24 cellular contexts compared by ENCODE assay signal in the genomic region with DNA sequence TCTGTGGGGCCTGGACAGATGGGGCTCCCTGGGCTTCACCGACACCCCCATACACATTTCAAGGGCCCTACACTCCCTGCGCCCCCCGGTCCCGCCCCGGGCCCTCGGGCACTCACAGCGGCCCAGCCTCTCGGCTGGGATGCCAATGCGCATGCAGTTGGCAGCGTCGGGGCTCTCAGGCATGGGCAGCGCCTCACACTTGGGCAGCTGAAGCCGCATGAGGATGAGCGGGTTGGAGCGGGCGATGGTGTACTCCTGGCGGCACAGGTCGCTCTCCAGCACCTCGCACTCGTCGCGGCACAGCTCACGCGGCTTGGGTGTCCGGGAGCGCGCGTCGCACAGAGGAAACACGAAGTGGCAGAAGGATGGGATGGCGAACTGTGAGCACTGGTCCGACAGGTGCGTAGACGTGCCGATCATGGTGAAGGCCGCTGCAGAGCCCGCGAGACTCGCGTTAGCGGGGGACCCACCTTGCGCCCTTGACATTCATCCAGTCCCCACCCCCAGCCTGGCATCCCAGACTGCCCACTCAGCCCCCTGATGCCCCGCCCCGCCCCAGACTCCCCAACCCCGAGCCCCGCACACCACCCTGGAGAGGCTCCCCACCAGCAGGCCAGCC.
DNase-seq lines count a peak whose midpoint lies in the region; ATAC-seq, FAIRE-seq and TF ChIP-seq lines count a peak whose summit lies in the region.
"Had no signal": no experiment of that assay in that cellular context is flagged by ENCODE, and none has a peak within 500 bp of the region (broad histone marks: within the 10 kb centered on the region; RNA-seq: fewer than 3 reads in every experiment).

No MANE protein-coding gene starts in this region.

- H3K27ac ChIP-seq in H1 (ENCODE audit: low read depth, low read length) (no peak overlapping the region), endodermal cell (ENCODE audit: low read depth, low read length) (no peak overlapping the region), esophagus muscularis mucosa (replicated peaks in 1 of 4) (no peak overlapping the region)
- H3K27ac ChIP-seq: A549, BLaER1, C4-2B had no signal

- no peak overlapping the region for H2BK5ac ChIP-seq in H1 (ENCODE audit: low read depth, low read length)

- no peaks in the 10 kb centered on the region for H3K79me2 ChIP-seq in H1 (ENCODE audit: control insufficient read depth in 1 of 2, insufficient read depth in 2 of 2, low read length in 2 of 2)

- H3K27me3 Mint-ChIP-seq in stimulated activated naive CD8-positive, alpha-beta T cell treated with anti-CD3 and anti-CD28 coated beads, Interleukin-15, amount 100 ng/mL, for 72 hours, result peaks cover 21% of the 10 kb centered on the region
- peaks cover 29% of the 10 kb centered on the region for H3K27me3 Mint-ChIP-seq in stimulated activated memory B cell treated with anti-CD40 and anti-IgM and Interleukin-4, amounts not matched to agents 10 μg/mL and 1 μg/mL and 100 μg/mL, for 72 hours
- H3K27me3 Mint-ChIP-seq in endodermal cell (ENCODE audit: insufficient read depth), result no peaks in the 10 kb centered on the region

- H3K9me3 ChIP-seq in H1 (ENCODE audit: insufficient read depth in 2 of 2, low read depth in 1 of 2, low read length in 1 of 2) (no peaks in the 10 kb centered on the region), endodermal cell (ENCODE audit: control insufficient read depth, low read length) (no peaks in the 10 kb centered on the region), esophagus muscularis mucosa (no peaks in the 10 kb centered on the region)
- H3K9me3 ChIP-seq: A549, BLaER1, Caco-2, HAP-1 had no signal

- no peak overlapping the region for H3K4me3 ChIP-seq in H1 (ENCODE audit: extremely low read depth in 1 of 4, insufficient read depth in 2 of 4, low read depth in 3 of 4, low read length in 4 of 4)
- H3K4me3 ChIP-seq in endodermal cell (ENCODE audit: low read length), result no peak overlapping the region
- H3K4me3 ChIP-seq in esophagus muscularis mucosa, result no peak overlapping the region
- H3K4me3 ChIP-seq: A549, BLaER1, GM23338, HAP-1 had no signal

- H4K8ac ChIP-seq in H1 (ENCODE audit: extremely low read depth, insufficient read depth, low read length), result peak overlapping the region; percentile 74

- H3K4me1 ChIP-seq in H1 (replicated peaks in 1 of 4; ENCODE audit: control insufficient read depth in 3 of 4, insufficient read depth in 4 of 4, low read length in 3 of 4) (no peaks in the 10 kb centered on the region; a peak in 1 of 7 replicates), endodermal cell (ENCODE audit: control insufficient read depth, insufficient read depth, low read length) (no peaks in the 10 kb centered on the region), esophagus muscularis mucosa (peaks cover 8 to 28% (median 25%) of the 10 kb centered on the region in 4 donors)
- H3K4me1 ChIP-seq: A549, BLaER1, Caco-2 had no signal

- no peak overlapping the region for H3K18ac ChIP-seq in H1 (ENCODE audit: extremely low read depth, low read length)

- no peak overlapping the region for H2BK15ac ChIP-seq in H1 (ENCODE audit: low read length)

- ATAC-seq in stimulated activated naive CD8-positive, alpha-beta T cell treated with anti-CD3 and anti-CD28 coated beads, Interleukin-15, amount 100 ng/mL, for 72 hours, result peak; percentile 22
- no peak for ATAC-seq in stimulated activated naive CD8-positive, alpha-beta T cell treated with anti-CD3 and anti-CD28 coated beads, Interleukin-15, Interleukin-2, amounts not matched to agents 100 U/mL and 50 U/mL, for 24 hours
- peak; percentile 10 for ATAC-seq in stimulated activated memory B cell treated with anti-CD40 and anti-IgM and Interleukin-4, amounts not matched to agents 10 μg/mL and 1 μg/mL and 100 μg/mL, for 72 hours
- ATAC-seq: A549; CD8-positive, alpha-beta T cell; GM23338 had no signal

- H3K27ac Mint-ChIP-seq in stimulated activated naive CD8-positive, alpha-beta T cell treated with anti-CD3 and anti-CD28 coated beads, Interleukin-15, amount 100 ng/mL, for 72 hours, result no peak overlapping the region
- H3K27ac Mint-ChIP-seq in stimulated activated memory B cell treated with anti-CD40 and anti-IgM and Interleukin-4, amounts not matched to agents 10 μg/mL and 1 μg/mL and 100 μg/mL, for 72 hours, result no peak overlapping the region
- no peak overlapping the region for H3K27ac Mint-ChIP-seq in endodermal cell
- H3K27ac Mint-ChIP-seq: B cell; CD4-positive, CD25-positive, alpha-beta regulatory T cell; CD8-positive, alpha-beta T cell; GM23338; HFFc6 had no signal

- no peak for DNase-seq in stimulated activated naive CD8-positive, alpha-beta T cell treated with anti-CD3 and anti-CD28 coated beads, Interleukin-15, amount 100 ng/mL, for 72 hours
- no peak for DNase-seq in stimulated activated naive CD8-positive, alpha-beta T cell treated with anti-CD3 and anti-CD28 coated beads, Interleukin-15, Interleukin-2, amounts not matched to agents 100 U/mL and 50 U/mL, for 24 hours
- no peak for DNase-seq in H1 (ENCODE audit: low read depth in 1 of 2, low spot score in 2 of 2)
- DNase-seq in posterior vena cava (ENCODE audit: low spot score), result peak; percentile 71
- no peak for DNase-seq in Ammon's horn (ENCODE audit: low spot score)
- no peak for DNase-seq in endodermal cell
- no peak for DNase-seq in esophagus muscularis mucosa (ENCODE audit: extremely low spot score)
- DNase-seq: 8988T; ACHN; Caco-2; CD4-positive, CD25-positive, alpha-beta regulatory T cell; CD8-positive, alpha-beta T cell; DMS153; DND-41; HFFc6 had no signal

- no peaks in the 10 kb centered on the region for H3K9me3 Mint-ChIP-seq in stimulated activated naive CD8-positive, alpha-beta T cell treated with anti-CD3 and anti-CD28 coated beads, Interleukin-15, amount 100 ng/mL, for 72 hours
- no peaks in the 10 kb centered on the region for H3K9me3 Mint-ChIP-seq in stimulated activated memory B cell treated with anti-CD40 and anti-IgM and Interleukin-4, amounts not matched to agents 10 μg/mL and 1 μg/mL and 100 μg/mL, for 72 hours
- no peaks in the 10 kb centered on the region for H3K9me3 Mint-ChIP-seq in endodermal cell
- H3K9me3 Mint-ChIP-seq: CD4-positive, CD25-positive, alpha-beta regulatory T cell; CD8-positive, alpha-beta T cell; GM23338; HFFc6 had no signal

- H3K9ac ChIP-seq in H1 (replicated peaks in 1 of 4; ENCODE audit: extremely low read depth in 1 of 4, low read depth in 3 of 4, low read length in 3 of 4), result no peak overlapping the region
- H3K9ac ChIP-seq in endodermal cell (ENCODE audit: extremely low read depth, low read length, poor library complexity, severe bottlenecking), result no peak overlapping the region
- H3K9ac ChIP-seq: BLaER1 had no signal

- FAIRE-seq in H1 (lab: Jason Lieb, UNC), result no peak
- FAIRE-seq: A549, G401.6, H54 had no signal

- peaks cover 0 to 2% of the 10 kb centered on the region in 2 experiments for H4K20me1 ChIP-seq in H1 (replicated peaks in 1 of 2; ENCODE audit: control insufficient read depth in 1 of 2, insufficient read depth in 2 of 2, low read length in 2 of 2)
- H4K20me1 ChIP-seq: BLaER1 had no signal

- H2BK120ac ChIP-seq in H1 (replicated peaks; ENCODE audit: low read depth, low read length), result no peak overlapping the region

- H3K36me3 ChIP-seq in H1 (ENCODE audit: control insufficient read depth in 2 of 4, insufficient read depth in 4 of 4, low read length in 3 of 4) (no peaks in the 10 kb centered on the region), endodermal cell (ENCODE audit: control insufficient read depth, insufficient read depth, low read length) (peaks cover 96% of the 10 kb centered on the region), esophagus muscularis mucosa (peaks cover 0 to 48% (median 19%) of the 10 kb centered on the region in 4 donors)
- H3K36me3 ChIP-seq: BLaER1, HAP-1 had no signal

- no peak overlapping the region for H2BK12ac ChIP-seq in H1 (ENCODE audit: low read depth, low read length)

- H2AK5ac ChIP-seq in H1 (ENCODE audit: low read depth, low read length), result no peak overlapping the region

- H3K4me3 Mint-ChIP-seq in stimulated activated naive CD8-positive, alpha-beta T cell treated with anti-CD3 and anti-CD28 coated beads, Interleukin-15, amount 100 ng/mL, for 72 hours, result no peak overlapping the region
- no peak overlapping the region for H3K4me3 Mint-ChIP-seq in stimulated activated memory B cell treated with anti-CD40 and anti-IgM and Interleukin-4, amounts not matched to agents 10 μg/mL and 1 μg/mL and 100 μg/mL, for 72 hours
- no peak overlapping the region for H3K4me3 Mint-ChIP-seq in endodermal cell
- H3K4me3 Mint-ChIP-seq: B cell; CD4-positive, CD25-positive, alpha-beta regulatory T cell; CD8-positive, alpha-beta T cell; GM23338; HFFc6 had no signal

- WGBS in H1 (ENCODE audit: extremely low coverage in 1 of 2, insufficient coverage in 1 of 2, insufficient read length in 1 of 2, insufficient replicate concordance in 2 of 2, low coverage in 1 of 2, low lambda C conversion rate in 2 of 2, missing lambda C conversion rate in 1 of 2), 2 experiments, result 93% methylated on average over 32 of the region's 46 CpGs; no CpG with 5 or more reads in 1 of the 2 experiments
- 97% methylated on average over 26 to 45 of the region's 46 CpGs for WGBS in endodermal cell (ENCODE audit: insufficient coverage in 1 of 2, insufficient read length in 1 of 2), 2 experiments
- 97% methylated on average over 35 of the region's 46 CpGs for WGBS in esophagus muscularis mucosa

- H2BK20ac ChIP-seq in H1 (ENCODE audit: low read length), result no peak overlapping the region

- H3K27me3 ChIP-seq in H1 (replicated peaks in 1 of 4; ENCODE audit: control insufficient read depth in 3 of 4, extremely low read depth in 1 of 4, insufficient read depth in 3 of 4, low read length in 3 of 4) (no peaks in the 10 kb centered on the region), endodermal cell (ENCODE audit: control insufficient read depth, insufficient read depth, low read length, poor library complexity, severe bottlenecking) (no peaks in the 10 kb centered on the region), esophagus muscularis mucosa (no peaks in the 10 kb centered on the region)
- H3K27me3 ChIP-seq: BLaER1 had no signal

- H4K91ac ChIP-seq in H1 (replicated peaks; ENCODE audit: insufficient read length, low read length), result no peak overlapping the region

- TF ChIP-seq EP300 in H1 (IDR thresholded peaks at IDR 0.05; ENCODE audit: borderline replicate concordance in 1 of 2, low read depth in 2 of 2, low read length in 2 of 2) (no peak), esophagus muscularis mucosa (IDR thresholded peaks at IDR 0.05) (no peak)

- no peak overlapping the region for H3K4ac ChIP-seq in H1 (replicated peaks; ENCODE audit: insufficient read length, low read depth, low read length)

- no peak for TF ChIP-seq RAD21 in H1 (IDR thresholded peaks at IDR 0.05 in 1 of 2, conservative IDR thresholded peaks at IDR 0.05 in 1 of 2; ENCODE audit: low read depth in 2 of 2, low read length in 2 of 2)

- no peak overlapping the region for H3K14ac ChIP-seq in H1 (ENCODE audit: insufficient read length)

- no peak overlapping the region for H3K56ac ChIP-seq in H1 (replicated peaks; ENCODE audit: insufficient read length, low read depth, low read length)

- no peak overlapping the region for H2AFZ ChIP-seq in H1 (ENCODE audit: low read length)
- H2AFZ ChIP-seq: GM23338 had no signal

- H3K36me3 Mint-ChIP-seq in stimulated activated memory B cell treated with anti-CD40 and anti-IgM and Interleukin-4, amounts not matched to agents 10 μg/mL and 1 μg/mL and 100 μg/mL, for 72 hours, result no peaks in the 10 kb centered on the region
- peaks cover 73% of the 10 kb centered on the region for H3K36me3 Mint-ChIP-seq in endodermal cell (ENCODE audit: low read depth)
- H3K36me3 Mint-ChIP-seq: CD4-positive, CD25-positive, alpha-beta regulatory T cell; CD8-positive, alpha-beta T cell had no signal

- TF ChIP-seq CTCF in H1 (IDR thresholded peaks at IDR 0.05; ENCODE audit: control extremely low read depth in 1 of 3, insufficient read depth in 1 of 3, low read depth in 1 of 3, low read length in 3 of 3), result no peak
- no peak for TF ChIP-seq CTCF in endodermal cell (conservative IDR thresholded peaks at IDR 0.05)
- TF ChIP-seq CTCF in esophagus muscularis mucosa (IDR thresholded peaks at IDR 0.05), result no peak

- no peak overlapping the region for H3K23ac ChIP-seq in H1 (ENCODE audit: insufficient read length)

- intact Hi-C loops in posterior vena cava (cut with DNase I) (no loop called here), esophagus muscularis mucosa (cut with DNase I) (no loop called here)

- POLR2A ChIA-PET in H1 (lab: Charles Lee; ENCODE audit: partially characterized antibody), result no interaction called here

- no peak overlapping the region for H4K5ac ChIP-seq in H1 (ENCODE audit: insufficient read length, low read depth, low read length)

- TF ChIP-seq POLR2A in H1 (IDR thresholded peaks at IDR 0.05; ENCODE audit: control extremely low read depth in 1 of 2, low read depth in 2 of 2, low read length in 2 of 2) (no peak), esophagus muscularis mucosa (IDR thresholded peaks at IDR 0.05; ENCODE audit: low read depth) (no peak)

- peaks cover 10% of the 10 kb centered on the region for H3K4me1 Mint-ChIP-seq in stimulated activated naive CD8-positive, alpha-beta T cell treated with anti-CD3 and anti-CD28 coated beads, Interleukin-15, amount 100 ng/mL, for 72 hours
- peaks cover 8% of the 10 kb centered on the region for H3K4me1 Mint-ChIP-seq in stimulated activated memory B cell treated with anti-CD40 and anti-IgM and Interleukin-4, amounts not matched to agents 10 μg/mL and 1 μg/mL and 100 μg/mL, for 72 hours
- no peaks in the 10 kb centered on the region for H3K4me1 Mint-ChIP-seq in endodermal cell
- H3K4me1 Mint-ChIP-seq: B cell; CD4-positive, CD25-positive, alpha-beta regulatory T cell; GM23338 had no signal

- no peak overlapping the region for H3K4me2 ChIP-seq in H1 (ENCODE audit: insufficient read depth in 1 of 2, low read depth in 2 of 2, low read length in 2 of 2)
- H3K4me2 ChIP-seq: A549, BLaER1, GM23338 had no signal

- H3K79me1 ChIP-seq in H1 (ENCODE audit: low read depth, low read length), result no peaks in the 10 kb centered on the region; the same call in 1 of the 2 replicates

- CTCF ChIA-PET in H1 (lab: Charles Lee; ENCODE audit: partially characterized antibody), result interaction anchor here (0.6 to 4.0 kb wide), 14 partner anchors 9 to 833 kb away, joined by 3 to 21 read pairs (median 4); no protein-coding TSS in a partner anchor

- H3K23me2 ChIP-seq in H1 (ENCODE audit: low read depth, low read length), result no peaks in the 10 kb centered on the region
